In genomic region chr3:75659108-75659433, GRCh38 we compare ENCODE assay signal across 11 cellular contexts. TPM values are rescaled to one million over a fixed set of nuclear protein-coding genes. Genes with fewer than 3 reads are reported as not detected.
A peak's percentile ranks its signal among the peaks of the same experiment; 100 is the strongest.
DNase-seq lines count a peak whose midpoint lies in the region; FAIRE-seq and TF ChIP-seq lines count a peak whose summit lies in the region.
"Not testable (repeated sequence)": the region's sequence is repeated elsewhere in the genome, so short reads cannot be mapped to it uniquely, and the experiment has no call there.
"Had no signal": no experiment of that assay in that cellular context is flagged by ENCODE, and none has a peak within 500 bp of the region (broad histone marks: within the 10 kb centered on the region; RNA-seq: fewer than 3 reads in every experiment).

No MANE protein-coding gene starts in this region.

- not testable (repeated sequence) for DNase-seq in A673 (ENCODE audit: low spot score); HAP-1 (ENCODE audit: low spot score in 2 of 2); SJCRH30; esophagus muscularis mucosa (ENCODE audit: extremely low spot score); immature natural killer cell; neural crest cell (ENCODE audit: low read depth, low spot score); small intestine

- intact Hi-C loops in A673 (cut with micrococcal nuclease; ENCODE audit: unreplicated experiment); esophagus muscularis mucosa (cut with DNase I): not testable (repeated sequence)

- BruUV-seq in A673 (replicated peaks; lab: Mats Ljungman, UMichigan) = not testable (repeated sequence)

- H3K4me3 Mint-ChIP-seq in brain (peak overlapping the region; percentile 68 to 89 (median 86)), immature natural killer cell (peak overlapping the region in 3 of 5 donors; percentile 6 to 48 (median 25)), neural crest cell (peak overlapping the region; percentile 82)

- in situ Hi-C loops in HAP-1 (cut with MboI; ENCODE audit: low sequenced_read_pairs) = not testable (repeated sequence)

- H3K36me3 ChIP-seq in A673 (ENCODE audit: insufficient read depth, low read length, poor library complexity, severe bottlenecking); HAP-1 (replicated peaks); SJCRH30; esophagus muscularis mucosa; small intestine (ENCODE audit: control insufficient read depth in 2 of 2, insufficient read depth in 2 of 2, low read length in 2 of 2): not testable (repeated sequence)

- not testable (repeated sequence) for TF ChIP-seq POLR2A in esophagus muscularis mucosa (IDR thresholded peaks at IDR 0.05; ENCODE audit: low read depth)

- not testable (repeated sequence) for H3K9me3 ChIP-seq in A673 (ENCODE audit: low read depth, low read length, poor library complexity, severe bottlenecking); HAP-1; SJCRH30 (replicated peaks); esophagus muscularis mucosa; small intestine (ENCODE audit: control insufficient read depth, low read depth)

- H3K4me1 ChIP-seq in A673 (ENCODE audit: insufficient read depth, low read length, poor library complexity, severe bottlenecking); HAP-1; SJCRH30; small intestine (ENCODE audit: control insufficient read depth in 2 of 2, insufficient read depth in 1 of 2, low read depth in 1 of 2, low read length in 1 of 2): not testable (repeated sequence)
- peaks cover 8 to 16% (median 15%) of the 10 kb centered on the region in 4 donors for H3K4me1 ChIP-seq in esophagus muscularis mucosa

- peak overlapping the region; percentile 46 for H3K4me3 ChIP-seq in A673 (ENCODE audit: low read depth, low read length, poor library complexity, severe bottlenecking)
- H3K4me3 ChIP-seq in HAP-1 = peak overlapping the region; percentile 49
- H3K4me3 ChIP-seq in SJCRH30 = peak overlapping the region; percentile 52
- peak overlapping the region; percentile 34 to 51 (median 38) for H3K4me3 ChIP-seq in esophagus muscularis mucosa
- peak overlapping the region in 1 of 2 donors; percentile 29 for H3K4me3 ChIP-seq in small intestine (ENCODE audit: low read depth in 1 of 2, low read length in 2 of 2)

- H3K27me3 ChIP-seq in A673 (replicated peaks; ENCODE audit: insufficient read depth, low read depth, low read length, poor library complexity); HAP-1 (ENCODE audit: low read depth); SJCRH30; small intestine (ENCODE audit: control insufficient read depth in 2 of 2, insufficient read depth in 2 of 2, low read length in 2 of 2): not testable (repeated sequence)
- H3K27me3 ChIP-seq in esophagus muscularis mucosa = peaks cover 4 to 92% (median 42%) of the 10 kb centered on the region in 4 donors

- TF ChIP-seq EP300 in esophagus muscularis mucosa (IDR thresholded peaks at IDR 0.05) = not testable (repeated sequence)

- not testable (repeated sequence) for H3K9me3 Mint-ChIP-seq in brain, neural crest cell
- peaks cover 0 to 20% (median 7%) of the 10 kb centered on the region in 6 donors for H3K9me3 Mint-ChIP-seq in immature natural killer cell

- not testable (repeated sequence) for H3K27ac ChIP-seq in A673 (ENCODE audit: low read depth, low read length, poor library complexity, severe bottlenecking); SJCRH30; esophagus muscularis mucosa (replicated peaks in 1 of 4); small intestine (ENCODE audit: low read depth in 1 of 2, low read length in 1 of 2)

- H3K4me1 Mint-ChIP-seq in brain, immature natural killer cell, neural crest cell: not testable (repeated sequence)

- H3K27ac Mint-ChIP-seq in brain; immature natural killer cell; neural crest cell (ENCODE audit: unreplicated experiment): not testable (repeated sequence)

- H3K36me3 Mint-ChIP-seq in brain; immature natural killer cell; neural crest cell (ENCODE audit: low read depth): not testable (repeated sequence)

- not testable (repeated sequence) for TF ChIP-seq CTCF in A673 (conservative IDR thresholded peaks at IDR 0.05; ENCODE audit: low read depth, low read length); brain (conservative IDR thresholded peaks at IDR 0.05); esophagus muscularis mucosa (IDR thresholded peaks at IDR 0.05); neural crest cell (conservative IDR thresholded peaks at IDR 0.05)

- H3K27me3 Mint-ChIP-seq in brain (peaks cover 88% of the 10 kb centered on the region), neural crest cell (ENCODE audit: low read depth) (peaks cover 86% of the 10 kb centered on the region)
- H3K27me3 Mint-ChIP-seq in immature natural killer cell (ENCODE audit: low read depth in 3 of 3) = not testable (repeated sequence)

- POLR2A ChIA-PET in A673 (lab: Charles Lee; ENCODE audit: low non-redundant PET) = not testable (repeated sequence)

- FAIRE-seq in small intestine (lab: Jason Lieb, UNC) = peak; percentile 53

- CTCF ChIA-PET in A673 (lab: Charles Lee) = not testable (repeated sequence)

RNA-seq across cellular contexts. Expression of gene FRG2C, which starts 5.1 kb away (rescaled TPM):
- not detected in 2 replicates for total RNA-seq in A673 (2021)
- not detected in 2 replicates for total RNA-seq in SJCRH30 (2014; rRNA removed; shearing (Covaris generic))
- polyA plus RNA-seq in brain (ENCODE audit: insufficient read depth, low read depth, low replicate concordance) = not detected
- not detected for total RNA-seq in esophagus muscularis mucosa
- polyA plus RNA-seq in immature natural killer cell = not detected
- total RNA-seq in neural crest cell = not detected in 2 replicates
- polyA plus RNA-seq in small intestine = not detected
- total RNA-seq: activated CD4-positive, alpha-beta T cell treated with anti-CD3 and anti-CD28 coated beads, Interleukin-2, amount 10 ng/mL, durations not matched to agents 7 days and 5 days; thyroid gland had no signal
- polyA plus RNA-seq: esophagus had no signal

Comparison
In these comparisons a context has a peak if more than half of its experiments do, and no peak if none do; other contexts are left out.
1. H3K4me3 Mint-ChIP-seq: peak in every context shown above with its lines; median percentile 86 in brain; 82 in neural crest cell; 25 in immature natural killer cell.